1 cellular context compared by ENCODE assay signal in genomic region chr3:27127195-27127594, GRCh38.
A peak's percentile ranks its signal among the peaks of the same experiment; 100 is the strongest.
TF ChIP-seq lines count a peak whose summit lies in the region.

No MANE protein-coding gene starts in this region.

TF ChIP-seq in HepG2, 621 proteins besides CTCF, POLR2A, EP300 and RAD21 (continued from another document and continues in another):
- TF ChIP-seq ZBTB25 (CRISPR knock-in tag; IDR thresholded peaks at IDR 0.05): peak; percentile 60; the same call in 1 of the 2 replicates
- TF ChIP-seq ZNF652 (CRISPR knock-in tag; IDR thresholded peaks at IDR 0.05; ENCODE audit: borderline replicate concordance, low read depth): no peak; the same call in 1 of the 2 replicates
- peak; percentile 71; the same call in 1 of the 2 replicates for TF ChIP-seq IRF2 (CRISPR knock-in tag; IDR thresholded peaks at IDR 0.05)
- TF ChIP-seq HNF4A (CRISPR knock-in tag; IDR thresholded peaks at IDR 0.05): no peak
- 0 out of 2 replicates have a peak, but pooled peaks have one; percentile 52 for TF ChIP-seq KDM4B (CRISPR knock-in tag; IDR thresholded peaks at IDR 0.05)
- no peak for TF ChIP-seq ZNF816 (CRISPR knock-in tag; IDR thresholded peaks at IDR 0.05; ENCODE audit: borderline replicate concordance)
- TF ChIP-seq PBX2 (CRISPR knock-in tag; IDR thresholded peaks at IDR 0.05): no peak
- TF ChIP-seq RARG (CRISPR knock-in tag; IDR thresholded peaks at IDR 0.05; ENCODE audit: low read depth): no peak
- TF ChIP-seq ZNF644 (CRISPR knock-in tag; IDR thresholded peaks at IDR 0.05; ENCODE audit: low read depth): peak; percentile 61; the same call in 1 of the 2 replicates
- TF ChIP-seq HHEX (CRISPR knock-in tag; IDR thresholded peaks at IDR 0.05): peak; percentile 89
- TF ChIP-seq CHD4 (IDR thresholded peaks at IDR 0.05; ENCODE audit: borderline replicate concordance, low read length): 0 out of 2 replicates have a peak, but pooled peaks have one; percentile 27
- peak; percentile 84; the same call in 1 of the 2 replicates for TF ChIP-seq ZFP1 (CRISPR knock-in tag; IDR thresholded peaks at IDR 0.05)
- peak; percentile 90 for TF ChIP-seq ZGPAT (CRISPR knock-in tag; IDR thresholded peaks at IDR 0.05)
- peak; percentile 94 for TF ChIP-seq BCL6 (CRISPR knock-in tag; IDR thresholded peaks at IDR 0.05)
- TF ChIP-seq KDM1A (CRISPR knock-in tag; IDR thresholded peaks at IDR 0.05): 0 out of 2 replicates have a peak, but pooled peaks have one; percentile 44
- TF ChIP-seq HMG20B (CRISPR knock-in tag; conservative IDR thresholded peaks at IDR 0.05): peak; percentile 56; the same call in 1 of the 2 replicates
- TF ChIP-seq MXD4 (CRISPR knock-in tag; IDR thresholded peaks at IDR 0.05): no peak
- TF ChIP-seq ATF4 (CRISPR knock-in tag; IDR thresholded peaks at IDR 0.05): peak in 1 of 2 experiments; percentile 92; a peak in 2 of 4 replicates
- TF ChIP-seq STAT5B (CRISPR knock-in tag; IDR thresholded peaks at IDR 0.05): no peak
- no peak for TF ChIP-seq E2F1 (CRISPR knock-in tag; IDR thresholded peaks at IDR 0.05)
- TF ChIP-seq ARID3A (IDR thresholded peaks at IDR 0.05; ENCODE audit: low read depth, low read length): peak; percentile 80
- no peak for TF ChIP-seq ZNF704 (CRISPR knock-in tag; IDR thresholded peaks at IDR 0.05; ENCODE audit: borderline replicate concordance)
- peak; percentile 98 for TF ChIP-seq HMG20A (CRISPR knock-in tag; IDR thresholded peaks at IDR 0.05; ENCODE audit: borderline replicate concordance)
- TF ChIP-seq FOXK2 (IDR thresholded peaks at IDR 0.05): no peak
- peak; percentile 48; the same call in 1 of the 2 replicates for TF ChIP-seq HNF1A (IDR thresholded peaks at IDR 0.05; ENCODE audit: low read depth)
- TF ChIP-seq HNF1A (CRISPR knock-in tag; IDR thresholded peaks at IDR 0.05; ENCODE audit: borderline replicate concordance): no peak
- TF ChIP-seq MYPOP (CRISPR knock-in tag; IDR thresholded peaks at IDR 0.05): no peak
- peak; percentile 64; the same call in 1 of the 2 replicates for TF ChIP-seq RARA (CRISPR knock-in tag; IDR thresholded peaks at IDR 0.05)
- no peak for TF ChIP-seq DNMT1 (CRISPR knock-in tag; IDR thresholded peaks at IDR 0.05)
- peak; percentile 41; the same call in 1 of the 2 replicates for TF ChIP-seq HDAC1 (CRISPR knock-in tag; IDR thresholded peaks at IDR 0.05)
- TF ChIP-seq SIN3B (IDR thresholded peaks at IDR 0.05; ENCODE audit: low read length): no peak
- TF ChIP-seq THAP7 (CRISPR knock-in tag; IDR thresholded peaks at IDR 0.05): no peak
- no peak for TF ChIP-seq ZNF878 (CRISPR knock-in tag; IDR thresholded peaks at IDR 0.05)
- peak; percentile 65; the same call in 1 of the 2 replicates for TF ChIP-seq KLF6 (CRISPR knock-in tag; IDR thresholded peaks at IDR 0.05)
- no peak for TF ChIP-seq HNRNPK (IDR thresholded peaks at IDR 0.05; ENCODE audit: low read depth, low read length, poor library complexity, severe bottlenecking)
- TF ChIP-seq E2F5 (CRISPR knock-in tag; conservative IDR thresholded peaks at IDR 0.05): no peak
- no peak for TF ChIP-seq ZBTB3 (CRISPR knock-in tag; IDR thresholded peaks at IDR 0.05; ENCODE audit: borderline replicate concordance, low read depth)
- no peak for TF ChIP-seq ZNF354B (CRISPR knock-in tag; IDR thresholded peaks at IDR 0.05)
- no peak for TF ChIP-seq ZNF891 (CRISPR knock-in tag; IDR thresholded peaks at IDR 0.05)
- TF ChIP-seq MLX (CRISPR knock-in tag; IDR thresholded peaks at IDR 0.05): 0 out of 2 replicates have a peak, but pooled peaks have one; percentile 33
- peak; percentile 59; the same call in 1 of the 2 replicates for TF ChIP-seq MED1 (CRISPR knock-in tag; IDR thresholded peaks at IDR 0.05)
- no peak for TF ChIP-seq HNRNPLL (IDR thresholded peaks at IDR 0.05; ENCODE audit: low read depth, low read length, poor library complexity, severe bottlenecking)
- no peak for TF ChIP-seq U2AF1 (optimal IDR thresholded peaks at IDR 0.05; ENCODE audit: low read depth, low read length)
- peak; percentile 91 for TF ChIP-seq CEBPB (IDR thresholded peaks at IDR 0.05; ENCODE audit: borderline replicate concordance, low read depth, low read length)
- TF ChIP-seq REL (CRISPR knock-in tag; conservative IDR thresholded peaks at IDR 0.05): no peak
- TF ChIP-seq NFIC (IDR thresholded peaks at IDR 0.05; ENCODE audit: low read length): peak; percentile 81; the same call in 1 of the 2 replicates
- TF ChIP-seq GABPA (IDR thresholded peaks at IDR 0.05; ENCODE audit: low read depth, low read length): no peak
- 0 out of 2 replicates have a peak, but pooled peaks have one; percentile 38 for TF ChIP-seq GABPA (CRISPR knock-in tag; IDR thresholded peaks at IDR 0.05; ENCODE audit: low read depth)
- no peak for TF ChIP-seq ZKSCAN8 (CRISPR knock-in tag; IDR thresholded peaks at IDR 0.05; ENCODE audit: borderline replicate concordance)
